10 cellular contexts compared by ENCODE assay signal in the genomic region with DNA sequence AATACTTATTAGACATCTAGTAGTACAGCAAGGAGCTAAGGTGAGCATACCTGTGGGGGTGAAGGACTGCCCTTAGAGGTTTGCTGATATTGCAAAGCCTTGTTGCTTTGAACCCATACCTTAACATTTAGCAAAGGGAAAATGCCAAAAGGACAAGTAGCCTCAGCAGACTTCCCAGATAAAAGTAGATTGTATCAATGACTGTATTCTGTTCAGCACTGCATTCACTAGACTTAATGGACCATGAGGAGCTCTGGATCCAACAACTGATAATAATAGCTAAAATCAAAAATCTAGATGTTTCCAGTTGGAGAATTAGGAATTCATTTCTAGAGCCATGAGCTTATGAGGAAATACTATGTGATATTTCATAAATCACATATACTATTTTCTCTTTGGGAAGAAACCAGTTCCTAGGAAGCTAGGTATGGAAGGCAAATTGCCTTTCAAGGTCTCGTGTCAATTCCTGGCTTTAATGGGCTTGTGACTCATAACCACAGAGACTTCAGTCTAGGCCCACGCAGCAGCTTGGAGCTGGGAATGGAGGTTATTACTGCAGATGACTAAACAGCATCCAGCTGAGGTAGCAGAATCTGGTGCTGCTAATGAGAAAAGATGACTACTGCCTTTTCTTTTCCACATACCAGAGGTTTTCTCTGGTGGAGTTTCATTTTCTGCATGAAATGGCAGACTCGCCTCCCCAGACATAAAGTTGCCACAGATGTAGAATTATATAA.
DNase-seq lines count a peak whose midpoint lies in the region; ATAC-seq and TF ChIP-seq lines count a peak whose summit lies in the region.
"Had no signal": no experiment of that assay in that cellular context is flagged by ENCODE, and none has a peak within 500 bp of the region (broad histone marks: within the 10 kb centered on the region; RNA-seq: fewer than 3 reads in every experiment).

No MANE protein-coding gene starts in this region.

- H2BK5ac ChIP-seq in mesenchymal stem cell (ENCODE audit: low read depth, low read length, poor library complexity, severe bottlenecking), result peak overlapping the region; percentile 2

- no peak overlapping the region for H3K23ac ChIP-seq in mesenchymal stem cell (ENCODE audit: low read length in 2 of 2)

- peaks cover 21% of the 10 kb centered on the region for H3K9me3 ChIP-seq in mesenchymal stem cell (ENCODE audit: control insufficient read depth, low read length)

- H2AK5ac ChIP-seq in mesenchymal stem cell (ENCODE audit: low read length, severe bottlenecking), result peak overlapping the region; percentile 7

- no peak overlapping the region for H3K4me2 ChIP-seq in mesenchymal stem cell (ENCODE audit: low read length, poor library complexity, severe bottlenecking)

- no peaks in the 10 kb centered on the region for H3K79me1 ChIP-seq in mesenchymal stem cell (replicated peaks; ENCODE audit: low read length, poor library complexity, severe bottlenecking)

- POLR2A ChIA-PET in activated CD8-positive, alpha-beta T cell treated with anti-CD3 and anti-CD28 coated beads for 36 hours (lab: Charles Lee), result no interaction called here

- H3K4me1 ChIP-seq in mesenchymal stem cell (ENCODE audit: control insufficient read depth, insufficient read depth, low read depth, low read length), result peaks cover 2% of the 10 kb centered on the region

- no peak overlapping the region for H3K27ac Mint-ChIP-seq in activated CD8-positive, alpha-beta T cell treated with anti-CD3 and anti-CD28 coated beads for 36 hours
- H3K27ac Mint-ChIP-seq: activated naive CD8-positive, alpha-beta T cell treated with anti-CD3 and anti-CD28 coated beads, Interleukin-2, amount 10 ng/mL, durations not matched to agents 7 days and 5 days had no signal

- no peak for ATAC-seq in HG03196 (IDR thresholded peaks at IDR 0.05; ENCODE audit: unreplicated experiment)
- no peak for ATAC-seq in GM19351 (IDR thresholded peaks at IDR 0.05; ENCODE audit: unreplicated experiment)
- no peak for ATAC-seq in activated CD8-positive, alpha-beta T cell treated with anti-CD3 and anti-CD28 coated beads for 36 hours

- no peak for TF ChIP-seq CTCF in brain microvascular endothelial cell (IDR thresholded peaks at IDR 0.05; ENCODE audit: low read depth, low read length, missing control alignments)
- TF ChIP-seq CTCF in activated CD8-positive, alpha-beta T cell treated with anti-CD3 and anti-CD28 coated beads for 36 hours (IDR thresholded peaks at IDR 0.05), result no peak

- no peaks in the 10 kb centered on the region for H3K36me3 Mint-ChIP-seq in activated CD8-positive, alpha-beta T cell treated with anti-CD3 and anti-CD28 coated beads for 36 hours (ENCODE audit: low read depth)
- H3K36me3 Mint-ChIP-seq: activated naive CD8-positive, alpha-beta T cell treated with anti-CD3 and anti-CD28 coated beads, Interleukin-2, amount 10 ng/mL, durations not matched to agents 7 days and 5 days had no signal

- intact Hi-C loops in activated CD8-positive, alpha-beta T cell treated with anti-CD3 and anti-CD28 coated beads for 36 hours (cut with micrococcal nuclease), result no loop called here

- CTCF ChIA-PET in activated CD8-positive, alpha-beta T cell treated with anti-CD3 and anti-CD28 coated beads for 36 hours (lab: Charles Lee), result interaction anchor here (1.1 to 1.8 kb wide), 4 partner anchors 11 to 331 kb away, joined by 3 to 5 read pairs (median 3); no protein-coding TSS in a partner anchor

- no peak overlapping the region for H2BK15ac ChIP-seq in mesenchymal stem cell (ENCODE audit: low read depth, poor library complexity, severe bottlenecking)

- DNase-seq in CD1c-positive myeloid dendritic cell (ENCODE audit: extremely low spot score), result peak; percentile 63
- DNase-seq in HS-5 (ENCODE audit: low read depth), result peak; percentile 97
- DNase-seq in brain microvascular endothelial cell, result peak; percentile 94
- peak; percentile 99 for DNase-seq in mesenchymal stem cell
- DNase-seq in activated effector memory CD4-positive, alpha-beta T cell treated with anti-CD3 and anti-CD28 coated beads, Interleukin-2, amount 50 U/mL, for 16 hours, result no peak
- DNase-seq in activated CD8-positive, alpha-beta T cell treated with anti-CD3 and anti-CD28 coated beads for 36 hours, result no peak
- DNase-seq: activated naive CD8-positive, alpha-beta T cell treated with anti-CD3 and anti-CD28 coated beads, Interleukin-2, amount 10 ng/mL, durations not matched to agents 7 days and 5 days; NCI-H2029 treated with DMSO at 0.1 percent for 48 hours had no signal

- H2AFZ ChIP-seq in mesenchymal stem cell (ENCODE audit: low read depth, low read length), result no peak overlapping the region

- no peak overlapping the region for H3K4me3 ChIP-seq in brain microvascular endothelial cell (ENCODE audit: low read depth, low read length)
- H3K4me3 ChIP-seq in mesenchymal stem cell (ENCODE audit: insufficient read depth in 1 of 2, low read depth in 1 of 2, low read length in 2 of 2), result peak overlapping the region in 1 of 2 experiments; percentile 39

- H3K27me3 Mint-ChIP-seq in activated CD8-positive, alpha-beta T cell treated with anti-CD3 and anti-CD28 coated beads for 36 hours, result peaks cover 2% of the 10 kb centered on the region

- H3K9me3 Mint-ChIP-seq in activated CD8-positive, alpha-beta T cell treated with anti-CD3 and anti-CD28 coated beads for 36 hours, result peaks cover 9% of the 10 kb centered on the region

- no peaks in the 10 kb centered on the region for H3K4me1 Mint-ChIP-seq in activated CD8-positive, alpha-beta T cell treated with anti-CD3 and anti-CD28 coated beads for 36 hours (ENCODE audit: low read depth)
- H3K4me1 Mint-ChIP-seq: activated naive CD8-positive, alpha-beta T cell treated with anti-CD3 and anti-CD28 coated beads, Interleukin-2, amount 10 ng/mL, durations not matched to agents 7 days and 5 days had no signal

- in situ Hi-C loops in brain microvascular endothelial cell (cut with HindIII; ENCODE audit: low pct_ligation_motif_present, low sequenced_read_pairs), result no loop called here

- peak overlapping the region; percentile 52 for H3K9ac ChIP-seq in mesenchymal stem cell (ENCODE audit: low read length)

- peak overlapping the region; percentile 25 for H4K91ac ChIP-seq in mesenchymal stem cell (ENCODE audit: low read length)

- no peak overlapping the region for H3K4me3 Mint-ChIP-seq in activated CD8-positive, alpha-beta T cell treated with anti-CD3 and anti-CD28 coated beads for 36 hours
- H3K4me3 Mint-ChIP-seq: activated naive CD8-positive, alpha-beta T cell treated with anti-CD3 and anti-CD28 coated beads, Interleukin-2, amount 10 ng/mL, durations not matched to agents 7 days and 5 days had no signal

- H3K18ac ChIP-seq in mesenchymal stem cell (ENCODE audit: low read depth in 1 of 2, low read length in 2 of 2), result peak overlapping the region in 1 of 2 experiments; percentile 4

- H3K36me3 ChIP-seq in brain microvascular endothelial cell (replicated peaks), result no peaks in the 10 kb centered on the region
- no peaks in the 10 kb centered on the region for H3K36me3 ChIP-seq in mesenchymal stem cell (ENCODE audit: control insufficient read depth in 1 of 2, insufficient read depth in 2 of 2, low read depth in 1 of 2, low read length in 2 of 2)

- no peak overlapping the region for H3K14ac ChIP-seq in mesenchymal stem cell (ENCODE audit: low read length in 2 of 2)

- no peak overlapping the region for H4K8ac ChIP-seq in mesenchymal stem cell (ENCODE audit: low read length)

- H3K27ac ChIP-seq in brain microvascular endothelial cell (peak overlapping the region; percentile 47), mesenchymal stem cell (ENCODE audit: low read length, poor library complexity, severe bottlenecking) (peak overlapping the region; percentile 92)

- peak overlapping the region; percentile 17 to 35 for H3K4ac ChIP-seq in mesenchymal stem cell (ENCODE audit: low read depth in 1 of 2, low read length in 2 of 2)

- H3K27me3 ChIP-seq in brain microvascular endothelial cell (replicated peaks) (no peaks in the 10 kb centered on the region), mesenchymal stem cell (ENCODE audit: control insufficient read depth in 1 of 2, insufficient read depth in 1 of 2, low read length in 2 of 2) (no peaks in the 10 kb centered on the region)

- no peak overlapping the region for H2BK120ac ChIP-seq in mesenchymal stem cell (ENCODE audit: low read depth, low read length)

- peak overlapping the region in 1 of 2 experiments; percentile 71 for H2BK12ac ChIP-seq in mesenchymal stem cell (ENCODE audit: low read length in 2 of 2)

- WGBS in mesenchymal stem cell, result 0% methylated on average over 2 of the region's 3 CpGs

Comparison
In these comparisons a context has a peak if more than half of its experiments do, and no peak if none do; other contexts are left out.
1. DNase-seq: peak in CD1c-positive myeloid dendritic cell (single experiment), HS-5 (single experiment), brain microvascular endothelial cell (single experiment) and mesenchymal stem cell (single experiment); none in activated effector memory CD4-positive, alpha-beta T cell treated with anti-CD3 and anti-CD28 coated beads, Interleukin-2, amount 50 U/mL, for 16 hours (single experiment) and activated CD8-positive, alpha-beta T cell treated with anti-CD3 and anti-CD28 coated beads for 36 hours (single experiment).